In genomic region chr11:74031310-74031676, GRCh38 we compare ENCODE assay signal across 1 cellular context.
TF ChIP-seq lines count a peak whose summit lies in the region.

No MANE protein-coding gene starts in this region.

TF ChIP-seq in GM12878, 131 proteins besides CTCF, POLR2A, EP300 and RAD21:
- no peak for TF ChIP-seq HDAC2 (IDR thresholded peaks at IDR 0.05)
- no peak for TF ChIP-seq ETV6 (conservative IDR thresholded peaks at IDR 0.05 in 1 of 2, IDR thresholded peaks at IDR 0.05 in 1 of 2; ENCODE audit: borderline replicate concordance in 1 of 2, low read depth in 1 of 2)
- no peak for TF ChIP-seq ZBTB11 (CRISPR knock-in tag; IDR thresholded peaks at IDR 0.05)
- TF ChIP-seq MTA3 (IDR thresholded peaks at IDR 0.05; ENCODE audit: borderline replicate concordance, low read length) = no peak
- TF ChIP-seq PKNOX1 (IDR thresholded peaks at IDR 0.05) = no peak
- TF ChIP-seq, protein P1, sequence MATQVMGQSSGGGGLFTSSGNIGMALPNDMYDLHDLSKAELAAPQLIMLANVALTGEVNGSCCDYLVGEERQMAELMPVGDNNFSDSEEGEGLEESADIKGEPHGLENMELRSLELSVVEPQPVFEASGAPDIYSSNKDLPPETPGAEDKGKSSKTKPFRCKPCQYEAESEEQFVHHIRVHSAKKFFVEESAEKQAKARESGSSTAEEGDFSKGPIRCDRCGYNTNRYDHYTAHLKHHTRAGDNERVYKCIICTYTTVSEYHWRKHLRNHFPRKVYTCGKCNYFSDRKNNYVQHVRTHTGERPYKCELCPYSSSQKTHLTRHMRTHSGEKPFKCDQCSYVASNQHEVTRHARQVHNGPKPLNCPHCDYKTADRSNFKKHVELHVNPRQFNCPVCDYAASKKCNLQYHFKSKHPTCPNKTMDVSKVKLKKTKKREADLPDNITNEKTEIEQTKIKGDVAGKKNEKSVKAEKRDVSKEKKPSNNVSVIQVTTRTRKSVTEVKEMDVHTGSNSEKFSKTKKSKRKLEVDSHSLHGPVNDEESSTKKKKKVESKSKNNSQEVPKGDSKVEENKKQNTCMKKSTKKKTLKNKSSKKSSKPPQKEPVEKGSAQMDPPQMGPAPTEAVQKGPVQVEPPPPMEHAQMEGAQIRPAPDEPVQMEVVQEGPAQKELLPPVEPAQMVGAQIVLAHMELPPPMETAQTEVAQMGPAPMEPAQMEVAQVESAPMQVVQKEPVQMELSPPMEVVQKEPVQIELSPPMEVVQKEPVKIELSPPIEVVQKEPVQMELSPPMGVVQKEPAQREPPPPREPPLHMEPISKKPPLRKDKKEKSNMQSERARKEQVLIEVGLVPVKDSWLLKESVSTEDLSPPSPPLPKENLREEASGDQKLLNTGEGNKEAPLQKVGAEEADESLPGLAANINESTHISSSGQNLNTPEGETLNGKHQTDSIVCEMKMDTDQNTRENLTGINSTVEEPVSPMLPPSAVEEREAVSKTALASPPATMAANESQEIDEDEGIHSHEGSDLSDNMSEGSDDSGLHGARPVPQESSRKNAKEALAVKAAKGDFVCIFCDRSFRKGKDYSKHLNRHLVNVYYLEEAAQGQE (IDR thresholded peaks at IDR 0.05; ENCODE audit: low read depth, low read length) = no peak
- TF ChIP-seq ZNF622 (IDR thresholded peaks at IDR 0.05) = no peak
- no peak for TF ChIP-seq SMAD1 (IDR thresholded peaks at IDR 0.05; ENCODE audit: low read depth, partially characterized antibody)
- no peak for TF ChIP-seq EZH2 (IDR thresholded peaks at IDR 0.05; ENCODE audit: borderline replicate concordance, control insufficient read depth, low read depth, low read length)
- no peak for TF ChIP-seq ASH2L (IDR thresholded peaks at IDR 0.05; ENCODE audit: borderline replicate concordance, low read depth)
- no peak for TF ChIP-seq HSF1 (IDR thresholded peaks at IDR 0.05; ENCODE audit: low read depth, low read length)
- no peak for TF ChIP-seq ZNF592 (IDR thresholded peaks at IDR 0.05)
- TF ChIP-seq, protein P2, sequence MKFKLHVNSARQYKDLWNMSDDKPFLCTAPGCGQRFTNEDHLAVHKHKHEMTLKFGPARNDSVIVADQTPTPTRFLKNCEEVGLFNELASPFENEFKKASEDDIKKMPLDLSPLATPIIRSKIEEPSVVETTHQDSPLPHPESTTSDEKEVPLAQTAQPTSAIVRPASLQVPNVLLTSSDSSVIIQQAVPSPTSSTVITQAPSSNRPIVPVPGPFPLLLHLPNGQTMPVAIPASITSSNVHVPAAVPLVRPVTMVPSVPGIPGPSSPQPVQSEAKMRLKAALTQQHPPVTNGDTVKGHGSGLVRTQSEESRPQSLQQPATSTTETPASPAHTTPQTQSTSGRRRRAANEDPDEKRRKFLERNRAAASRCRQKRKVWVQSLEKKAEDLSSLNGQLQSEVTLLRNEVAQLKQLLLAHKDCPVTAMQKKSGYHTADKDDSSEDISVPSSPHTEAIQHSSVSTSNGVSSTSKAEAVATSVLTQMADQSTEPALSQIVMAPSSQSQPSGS (IDR thresholded peaks at IDR 0.05; ENCODE audit: low read length) = no peak
- no peak for TF ChIP-seq JUND (IDR thresholded peaks at IDR 0.05; ENCODE audit: low read depth, low read length)
- TF ChIP-seq CREM (IDR thresholded peaks at IDR 0.05; ENCODE audit: low read depth) = no peak
- no peak for TF ChIP-seq BCL3 (IDR thresholded peaks at IDR 0.05; ENCODE audit: borderline replicate concordance, insufficient read depth, low read depth, low read length, poor library complexity, severe bottlenecking)
- TF ChIP-seq SIX5 (IDR thresholded peaks at IDR 0.05; ENCODE audit: low read depth, low read length, severe bottlenecking) = no peak
